In genomic region chr12:2683283-2684025, GRCh38 we compare ENCODE assay signal across 12 cellular contexts.
DNase-seq lines count a peak whose midpoint lies in the region; ATAC-seq and TF ChIP-seq lines count a peak whose summit lies in the region.
"Had no signal": no experiment of that assay in that cellular context is flagged by ENCODE, and none has a peak within 500 bp of the region (broad histone marks: within the 10 kb centered on the region; RNA-seq: fewer than 3 reads in every experiment).

No MANE protein-coding gene starts in this region.

- intact Hi-C loops in natural killer cell (cut with micrococcal nuclease), result loop anchor here (1.0 to 5.0 kb wide), 2 partner anchors 101 to 359 kb away; no protein-coding TSS in a partner anchor
- intact Hi-C loops in left colon (cut with DNase I, micrococcal nuclease), result no loop called here

- ATAC-seq in natural killer cell, result peak in 2 of 3 donors; percentile 9 to 13
- no peak for ATAC-seq in natural killer cell treated with Interleukin-12 subunit alpha and Interleukin-12 subunit beta and Interleukin-15 and Interleukin-18, amount 100 ng/mL, for 72 hours
- peak; percentile 89 for ATAC-seq in left colon
- ATAC-seq in GM18517 (IDR thresholded peaks at IDR 0.05; ENCODE audit: unreplicated experiment), result no peak
- no peak for ATAC-seq in HG02759 (IDR thresholded peaks at IDR 0.05; ENCODE audit: unreplicated experiment)
- ATAC-seq: gastrocnemius medialis had no signal

- no peaks in the 10 kb centered on the region for H3K36me3 Mint-ChIP-seq in natural killer cell
- H3K36me3 Mint-ChIP-seq in natural killer cell treated with Interleukin-12 subunit alpha and Interleukin-12 subunit beta and Interleukin-15 and Interleukin-18, amount 100 ng/mL, for 72 hours, result peaks cover 6% of the 10 kb centered on the region
- H3K36me3 Mint-ChIP-seq: IgD-negative memory B cell, T-cell had no signal

- no peak overlapping the region for H3K4me3 Mint-ChIP-seq in natural killer cell
- no peak overlapping the region for H3K4me3 Mint-ChIP-seq in natural killer cell treated with Interleukin-12 subunit alpha and Interleukin-12 subunit beta and Interleukin-15 and Interleukin-18, amount 100 ng/mL, for 72 hours
- H3K4me3 Mint-ChIP-seq: T-cell had no signal

- H3K27me3 Mint-ChIP-seq in natural killer cell (ENCODE audit: low read depth in 2 of 2), result no peaks in the 10 kb centered on the region
- no peaks in the 10 kb centered on the region for H3K27me3 Mint-ChIP-seq in natural killer cell treated with Interleukin-12 subunit alpha and Interleukin-12 subunit beta and Interleukin-15 and Interleukin-18, amount 100 ng/mL, for 72 hours
- H3K27me3 Mint-ChIP-seq: activated naive CD8-positive, alpha-beta T cell treated with anti-CD3 and anti-CD28 coated beads, Interleukin-2, amount 10 ng/mL, durations not matched to agents 7 days and 5 days; IgD-negative memory B cell had no signal

- H3K4me1 Mint-ChIP-seq in natural killer cell, result peaks cover 10 to 11% of the 10 kb centered on the region in 2 donors
- H3K4me1 Mint-ChIP-seq in natural killer cell treated with Interleukin-12 subunit alpha and Interleukin-12 subunit beta and Interleukin-15 and Interleukin-18, amount 100 ng/mL, for 72 hours (ENCODE audit: low read depth in 2 of 2), result peaks cover 6 to 10% of the 10 kb centered on the region in 2 donors

- in situ Hi-C loops in GM13977 (cut with MboI; ENCODE audit: low pct_unique_long_range_greater_than_20kb, low sequenced_read_pairs, unreplicated experiment), result no loop called here

- H3K27ac Mint-ChIP-seq in natural killer cell, result no peak overlapping the region
- H3K27ac Mint-ChIP-seq in natural killer cell treated with Interleukin-12 subunit alpha and Interleukin-12 subunit beta and Interleukin-15 and Interleukin-18, amount 100 ng/mL, for 72 hours, result peak overlapping the region in 1 of 2 donors; percentile 64

- peak; percentile 26 for TF ChIP-seq CTCF in natural killer cell (IDR thresholded peaks at IDR 0.05)
- no peak for TF ChIP-seq CTCF in GM13977 (IDR thresholded peaks at IDR 0.05; ENCODE audit: extremely low read depth, insufficient read depth, missing control alignments)

- DNase-seq in natural killer cell (no peak), RPMI7951 (ENCODE audit: low read depth) (peak; percentile 8), left colon (peak in 1 of 2 donors; percentile 43), NCI-H2196 treated with DMSO at 0.1 percent for 48 hours (lab: John Stamatoyannopoulos, UW; ENCODE audit: unreplicated experiment) (no peak), GM13977 (ENCODE audit: low spot score) (no peak)
- no peak for DNase-seq in natural killer cell treated with Interleukin-12 subunit alpha and Interleukin-12 subunit beta and Interleukin-15 and Interleukin-18, amount 100 ng/mL, for 72 hours (ENCODE audit: low spot score)
- DNase-seq: activated naive CD8-positive, alpha-beta T cell treated with anti-CD3 and anti-CD28 coated beads, Interleukin-2, amount 10 ng/mL, durations not matched to agents 7 days and 5 days; gastrocnemius medialis had no signal

- peaks cover 2% of the 10 kb centered on the region in 2 donors for H3K9me3 Mint-ChIP-seq in natural killer cell
- H3K9me3 Mint-ChIP-seq in natural killer cell treated with Interleukin-12 subunit alpha and Interleukin-12 subunit beta and Interleukin-15 and Interleukin-18, amount 100 ng/mL, for 72 hours, result peaks cover 4% of the 10 kb centered on the region
- H3K9me3 Mint-ChIP-seq: IgD-negative memory B cell, T-cell had no signal

Comparison
In these comparisons a context has a peak if more than half of its experiments do, and no peak if none do; other contexts are left out.
1. ATAC-seq: peak in natural killer cell (2 of 3) and left colon (single experiment); none in natural killer cell treated with Interleukin-12 subunit alpha and Interleukin-12 subunit beta and Interleukin-15 and Interleukin-18, amount 100 ng/mL, for 72 hours (0 of 2), GM18517 (single experiment) and HG02759 (single experiment).